In the genomic region with DNA sequence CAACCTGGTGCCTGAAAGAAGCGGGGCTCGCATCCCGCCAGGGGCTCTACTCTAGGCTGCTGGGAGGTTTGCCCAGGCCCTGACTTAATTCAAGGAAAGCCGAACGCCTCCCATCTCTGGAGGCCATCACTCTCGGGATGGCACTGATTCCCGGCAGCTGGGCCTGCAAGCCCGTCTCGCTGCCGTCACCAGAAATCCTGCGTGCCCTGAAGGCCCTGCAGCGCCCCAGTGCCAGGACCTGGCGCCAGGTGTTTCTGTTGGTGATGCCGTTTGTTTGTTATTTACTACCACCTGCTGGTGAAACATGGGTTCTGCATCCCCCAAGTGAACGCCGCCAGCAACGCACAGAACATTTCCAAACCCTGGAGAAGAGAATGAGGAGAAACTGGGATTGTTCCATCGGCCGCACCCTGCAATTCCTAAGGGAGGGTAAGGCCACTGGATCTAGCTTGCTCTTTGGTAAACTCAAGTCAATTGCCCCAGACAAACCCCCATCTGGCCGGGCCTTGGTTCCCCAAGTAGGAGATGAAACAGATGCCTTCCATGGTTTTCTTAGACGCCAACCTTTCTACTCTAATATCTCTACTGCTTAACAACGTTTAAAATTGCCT, we compare ENCODE assay signal across 1 cellular context.
A peak's percentile ranks its signal among the peaks of the same experiment; 100 is the strongest.
TF ChIP-seq lines count a peak whose summit lies in the region.

No MANE protein-coding gene starts in this region.

TF ChIP-seq in HEK293, 187 proteins besides CTCF, POLR2A, EP300 and RAD21 (continued from another document):
- TF ChIP-seq, protein P1, sequence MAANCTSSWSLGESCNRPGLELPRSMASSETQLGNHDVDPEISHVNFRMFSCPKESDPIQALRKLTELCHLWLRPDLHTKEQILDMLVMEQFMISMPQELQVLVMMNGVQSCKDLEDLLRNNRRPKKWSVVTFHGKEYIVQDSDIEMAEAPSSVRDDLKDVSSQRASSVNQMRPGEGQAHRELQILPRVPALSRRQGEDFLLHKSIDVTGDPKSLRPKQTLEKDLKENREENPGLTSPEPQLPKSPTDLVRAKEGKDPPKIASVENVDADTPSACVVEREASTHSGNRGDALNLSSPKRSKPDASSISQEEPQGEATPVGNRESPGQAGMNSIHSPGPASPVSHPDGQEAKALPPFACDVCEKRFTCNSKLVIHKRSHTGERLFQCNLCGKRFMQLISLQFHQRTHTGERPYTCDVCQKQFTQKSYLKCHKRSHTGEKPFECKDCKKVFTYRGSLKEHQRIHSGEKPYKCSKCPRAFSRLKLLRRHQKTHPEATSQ (tag by site-specific recombination; IDR thresholded peaks at IDR 0.05), result no peak
- TF ChIP-seq ZNF654 (tag by site-specific recombination; IDR thresholded peaks at IDR 0.05; ENCODE audit: low read depth) (peak; percentile 97), ZBTB8A (tag by site-specific recombination; IDR thresholded peaks at IDR 0.05) (peak; percentile 58), ZNF660 (tag by site-specific recombination; IDR thresholded peaks at IDR 0.05) (peak; percentile 25; the same call in 1 of the 2 replicates), ZNF311 (tag by site-specific recombination; IDR thresholded peaks at IDR 0.05; ENCODE audit: borderline replicate concordance) (no peak), ZBTB17 (tag by site-specific recombination; IDR thresholded peaks at IDR 0.05) (peak; percentile 47), ZNF658 (tag by site-specific recombination; IDR thresholded peaks at IDR 0.05) (no peak)
- TF ChIP-seq, protein P2, sequence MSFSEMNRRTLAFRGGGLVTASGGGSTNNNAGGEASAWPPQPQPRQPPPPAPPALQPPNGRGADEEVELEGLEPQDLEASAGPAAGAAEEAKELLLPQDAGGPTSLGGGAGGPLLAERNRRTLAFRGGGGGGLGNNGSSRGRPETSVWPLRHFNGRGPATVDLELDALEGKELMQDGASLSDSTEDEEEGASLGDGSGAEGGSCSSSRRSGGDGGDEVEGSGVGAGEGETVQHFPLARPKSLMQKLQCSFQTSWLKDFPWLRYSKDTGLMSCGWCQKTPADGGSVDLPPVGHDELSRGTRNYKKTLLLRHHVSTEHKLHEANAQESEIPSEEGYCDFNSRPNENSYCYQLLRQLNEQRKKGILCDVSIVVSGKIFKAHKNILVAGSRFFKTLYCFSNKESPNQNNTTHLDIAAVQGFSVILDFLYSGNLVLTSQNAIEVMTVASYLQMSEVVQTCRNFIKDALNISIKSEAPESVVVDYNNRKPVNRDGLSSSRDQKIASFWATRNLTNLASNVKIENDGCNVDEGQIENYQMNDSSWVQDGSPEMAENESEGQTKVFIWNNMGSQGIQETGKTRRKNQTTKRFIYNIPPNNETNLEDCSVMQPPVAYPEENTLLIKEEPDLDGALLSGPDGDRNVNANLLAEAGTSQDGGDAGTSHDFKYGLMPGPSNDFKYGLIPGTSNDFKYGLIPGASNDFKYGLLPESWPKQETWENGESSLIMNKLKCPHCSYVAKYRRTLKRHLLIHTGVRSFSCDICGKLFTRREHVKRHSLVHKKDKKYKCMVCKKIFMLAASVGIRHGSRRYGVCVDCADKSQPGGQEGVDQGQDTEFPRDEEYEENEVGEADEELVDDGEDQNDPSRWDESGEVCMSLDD (tag by site-specific recombination; IDR thresholded peaks at IDR 0.05), result no peak
TF ChIP-seq in HEK293: peak in this region for 8.
